1 cellular context compared by ENCODE assay signal in genomic region chr6:34272022-34272926, GRCh38.
A peak's percentile ranks its signal among the peaks of the same experiment; 100 is the strongest.
TF ChIP-seq lines count a peak whose summit lies in the region.

No MANE protein-coding gene starts in this region.

TF ChIP-seq in K562, 482 proteins besides CTCF, POLR2A, EP300 and RAD21 (continued from another document):
- TF ChIP-seq CUX1 (CRISPR knock-in tag; IDR thresholded peaks at IDR 0.05) (peak; percentile 9; the same call in 1 of the 2 replicates), BMI1 (IDR thresholded peaks at IDR 0.05; ENCODE audit: low read length) (no peak), PKNOX1 (IDR thresholded peaks at IDR 0.05) (no peak)
